12 cellular contexts compared by ENCODE assay signal in the genomic region with DNA sequence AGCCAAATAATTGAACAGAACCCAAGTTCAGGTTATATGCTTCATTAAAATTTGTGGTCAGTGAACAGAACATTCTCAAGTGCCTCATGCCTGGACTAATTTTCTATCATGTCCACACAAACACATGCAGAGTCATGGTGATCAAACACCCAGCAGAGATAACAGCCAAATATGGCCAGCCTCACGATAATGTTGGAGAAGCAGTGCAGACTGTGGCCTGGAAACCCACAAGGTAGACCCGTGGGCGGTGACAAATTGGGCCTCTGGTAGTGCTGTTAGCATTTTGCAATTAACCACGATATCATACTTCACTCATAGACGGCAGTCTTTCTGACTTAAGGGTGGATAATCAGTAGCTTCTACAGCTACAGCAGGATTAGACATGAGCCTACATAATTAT. TPM values are rescaled to one million over a fixed set of nuclear protein-coding genes. Genes with fewer than 3 reads are reported as not detected.
DNase-seq lines count a peak whose midpoint lies in the region; ATAC-seq and TF ChIP-seq lines count a peak whose summit lies in the region.
"Had no signal": no experiment of that assay in that cellular context is flagged by ENCODE, and none has a peak within 500 bp of the region (broad histone marks: within the 10 kb centered on the region; RNA-seq: fewer than 3 reads in every experiment).

No MANE protein-coding gene starts in this region.

- POLR2A ChIA-PET in activated CD4-positive, alpha-beta memory T cell treated with anti-CD3 and anti-CD28 coated beads, Interleukin-2, amount 10 ng/mL, durations not matched to agents 7 days and 5 days (lab: Charles Lee) = no interaction called here

- H3K27ac Mint-ChIP-seq in activated CD4-positive, alpha-beta memory T cell treated with anti-CD3 and anti-CD28 coated beads, Interleukin-2, amount 10 ng/mL, durations not matched to agents 7 days and 5 days = no peak overlapping the region
- H3K27ac Mint-ChIP-seq: endodermal cell had no signal

- TF ChIP-seq CTCF in brain microvascular endothelial cell (IDR thresholded peaks at IDR 0.05; ENCODE audit: low read depth, low read length, missing control alignments) = no peak

- no peak overlapping the region for H3K4me3 ChIP-seq in brain microvascular endothelial cell (ENCODE audit: low read depth, low read length)
- H3K4me3 ChIP-seq: left lung had no signal

- H3K36me3 ChIP-seq in brain microvascular endothelial cell (replicated peaks) = no peaks in the 10 kb centered on the region
- H3K36me3 ChIP-seq: left lung had no signal

- DNase-seq in activated effector memory CD4-positive, alpha-beta T cell treated with anti-CD3 and anti-CD28 coated beads, Interleukin-2, amount 50 U/mL, for 16 hours = peak; percentile 63
- no peak for DNase-seq in activated effector memory CD4-positive, alpha-beta T cell treated with Interleukin-2 at 50 U/mL for 16 hours
- DNase-seq in M059J (ENCODE audit: low read depth) = peak; percentile 56
- DNase-seq in brain microvascular endothelial cell = peak; percentile 80
- peak; percentile 6 for DNase-seq in stimulated activated CD8-positive, alpha-beta memory T cell treated with anti-CD3 and anti-CD28 coated beads, Interleukin-15, amount 100 ng/mL, for 24 hours (ENCODE audit: low read depth)
- no peak for DNase-seq in activated CD4-positive, alpha-beta memory T cell treated with anti-CD3 and anti-CD28 coated beads, Interleukin-2, amount 10 ng/mL, durations not matched to agents 7 days and 5 days
- DNase-seq: endodermal cell, left lung, small intestine, trophoblast cell had no signal

- H3K4me1 Mint-ChIP-seq in activated CD4-positive, alpha-beta memory T cell treated with anti-CD3 and anti-CD28 coated beads, Interleukin-2, amount 10 ng/mL, durations not matched to agents 7 days and 5 days = no peaks in the 10 kb centered on the region

- CTCF ChIA-PET in activated CD4-positive, alpha-beta memory T cell treated with anti-CD3 and anti-CD28 coated beads, Interleukin-2, amount 10 ng/mL, durations not matched to agents 7 days and 5 days (lab: Charles Lee) = no interaction called here

- H3K27me3 Mint-ChIP-seq in activated CD4-positive, alpha-beta memory T cell treated with anti-CD3 and anti-CD28 coated beads, Interleukin-2, amount 10 ng/mL, durations not matched to agents 7 days and 5 days = peaks cover 14% of the 10 kb centered on the region

- H3K27me3 ChIP-seq in brain microvascular endothelial cell (replicated peaks) = no peaks in the 10 kb centered on the region
- H3K27me3 ChIP-seq: left lung had no signal

- no peak overlapping the region for H3K27ac ChIP-seq in brain microvascular endothelial cell
- H3K27ac ChIP-seq: left lung had no signal

- no peaks in the 10 kb centered on the region for H3K9me3 Mint-ChIP-seq in activated CD4-positive, alpha-beta memory T cell treated with anti-CD3 and anti-CD28 coated beads, Interleukin-2, amount 10 ng/mL, durations not matched to agents 7 days and 5 days
- H3K9me3 Mint-ChIP-seq: endodermal cell had no signal

- no peak for ATAC-seq in GM21786 (IDR thresholded peaks at IDR 0.05; ENCODE audit: unreplicated experiment)
- no peak for ATAC-seq in GM21360 (IDR thresholded peaks at IDR 0.05; ENCODE audit: unreplicated experiment)
- ATAC-seq: left lung had no signal

- no peak overlapping the region for H3K4me3 Mint-ChIP-seq in activated CD4-positive, alpha-beta memory T cell treated with anti-CD3 and anti-CD28 coated beads, Interleukin-2, amount 10 ng/mL, durations not matched to agents 7 days and 5 days
- H3K4me3 Mint-ChIP-seq: endodermal cell had no signal

- H3K36me3 Mint-ChIP-seq in activated CD4-positive, alpha-beta memory T cell treated with anti-CD3 and anti-CD28 coated beads, Interleukin-2, amount 10 ng/mL, durations not matched to agents 7 days and 5 days (ENCODE audit: low read depth) = no peaks in the 10 kb centered on the region

- in situ Hi-C loops in brain microvascular endothelial cell (cut with HindIII; ENCODE audit: low pct_ligation_motif_present, low sequenced_read_pairs) = no loop called here

RNA-seq across cellular contexts. Expression of gene VWA8, which starts 35.0 kb away (rescaled TPM):
- total RNA-seq in M059J (2014; rRNA removed; shearing (Covaris generic)) = 5.2 and 10.4 TPM in 2 replicates
- 10 to 100 TPM; 13.5 to 14.4 TPM for total RNA-seq in activated CD4-positive, alpha-beta memory T cell treated with anti-CD3 and anti-CD28 coated beads, Interleukin-2, amount 10 ng/mL, durations not matched to agents 7 days and 5 days

RNA-seq across cellular contexts. Expression of gene DGKH, which starts 52.5 kb away (rescaled TPM):
- 3.4 and 5.0 TPM in 2 replicates for total RNA-seq in M059J (2014; rRNA removed; shearing (Covaris generic))
- total RNA-seq in activated CD4-positive, alpha-beta memory T cell treated with anti-CD3 and anti-CD28 coated beads, Interleukin-2, amount 10 ng/mL, durations not matched to agents 7 days and 5 days = 10 to 100 TPM; 20.4 to 21.1 TPM

Comparison
In these comparisons a context has a peak if more than half of its experiments do, and no peak if none do; other contexts are left out.
1. DNase-seq: peak in activated effector memory CD4-positive, alpha-beta T cell treated with anti-CD3 and anti-CD28 coated beads, Interleukin-2, amount 50 U/mL, for 16 hours (single experiment), M059J (single experiment), brain microvascular endothelial cell (single experiment) and stimulated activated CD8-positive, alpha-beta memory T cell treated with anti-CD3 and anti-CD28 coated beads, Interleukin-15, amount 100 ng/mL, for 24 hours (single experiment); none in activated effector memory CD4-positive, alpha-beta T cell treated with Interleukin-2 at 50 U/mL for 16 hours (single experiment) and activated CD4-positive, alpha-beta memory T cell treated with anti-CD3 and anti-CD28 coated beads, Interleukin-2, amount 10 ng/mL, durations not matched to agents 7 days and 5 days (single experiment).